25 cellular contexts compared by ENCODE assay signal in the genomic region with DNA sequence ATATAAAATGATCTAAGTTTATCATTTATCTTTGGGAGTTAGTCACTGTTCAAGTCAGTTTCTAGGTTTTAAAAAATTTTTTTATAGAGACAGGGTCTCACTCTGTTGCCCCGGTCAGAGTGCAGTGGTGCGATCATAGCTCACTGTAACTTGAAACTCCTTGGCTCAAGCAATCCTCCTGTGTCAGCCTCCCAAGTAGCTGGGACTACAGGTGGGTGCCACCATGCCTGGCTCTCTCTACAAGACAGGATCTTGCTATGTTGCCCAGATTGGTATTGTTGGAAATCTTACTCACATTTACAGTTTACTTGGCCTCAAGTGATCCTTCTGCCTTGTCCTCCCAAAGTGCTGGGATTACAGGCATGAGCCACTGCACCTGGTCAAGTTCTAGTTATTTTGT.
DNase-seq lines count a peak whose midpoint lies in the region; ATAC-seq, FAIRE-seq and TF ChIP-seq lines count a peak whose summit lies in the region.
"Had no signal": no experiment of that assay in that cellular context is flagged by ENCODE, and none has a peak within 500 bp of the region (broad histone marks: within the 10 kb centered on the region; RNA-seq: fewer than 3 reads in every experiment).

No MANE protein-coding gene starts in this region.

- no peak overlapping the region for H3K4me2 ChIP-seq in K562 (ENCODE audit: insufficient read depth, low read length)

- intact Hi-C loops in K562 (cut with micrococcal nuclease): no loop called here

- no peaks in the 10 kb centered on the region for H3K4me1 ChIP-seq in HEK293 (ENCODE audit: control insufficient read depth, insufficient read depth, low read length)
- H3K4me1 ChIP-seq in K562 (replicated peaks in 1 of 2; ENCODE audit: control insufficient read depth in 2 of 2, insufficient read depth in 2 of 2, low read length in 2 of 2): no peaks in the 10 kb centered on the region
- H3K4me1 ChIP-seq: BE2C had no signal

- H3K9me1 ChIP-seq in K562 (ENCODE audit: control insufficient read depth, insufficient read depth, low read length): no peaks in the 10 kb centered on the region

- H4K20me1 ChIP-seq in K562 (replicated peaks; ENCODE audit: control insufficient read depth, insufficient read depth, low read length): no peaks in the 10 kb centered on the region

- H3K36me3 ChIP-seq in HEK293 (ENCODE audit: control insufficient read depth in 2 of 2, insufficient read depth in 1 of 2, low read length in 2 of 2) (peaks cover 18 to 48% of the 10 kb centered on the region in 2 experiments), K562 (ENCODE audit: control insufficient read depth, insufficient read depth, low read length) (peaks cover 20% of the 10 kb centered on the region; the same call in 2 of the 3 replicates)
- H3K36me3 ChIP-seq: BE2C had no signal

- FAIRE-seq in K562 (lab: Jason Lieb, UNC): no peak
- FAIRE-seq: A204.1, GM12878, GM12892, GM18507 had no signal

- no peak for TF ChIP-seq RAD21 in K562 (CRISPR knock-in tag; conservative IDR thresholded peaks at IDR 0.05 in 1 of 2, IDR thresholded peaks at IDR 0.05 in 1 of 2)

- in situ Hi-C loops in K562 (cut with MboI): no loop called here

- H3K4me3 ChIP-seq in HEK293 (ENCODE audit: low read depth, low read length) (no peak overlapping the region), K562 (no peak overlapping the region)
- H3K4me3 ChIP-seq: BLaER1, GM12878 had no signal

- peak; percentile 5 for DNase-seq in RKO (ENCODE audit: low spot score)
- DNase-seq in K562 (ENCODE audit: extremely low read depth in 1 of 4, low spot score in 3 of 4): no peak
- no peak for DNase-seq in C1 segment of cervical spinal cord (lab: John Stamatoyannopoulos, UW)
- no peak for DNase-seq in NCI-H2227 (lab: John Stamatoyannopoulos, UW; ENCODE audit: unreplicated experiment)
- DNase-seq in retina: no peak
- DNase-seq: 8988T; ACHN; BE2C; CD4-positive, alpha-beta memory T cell; CD8-positive, alpha-beta memory T cell; COR-L47; DMS 273 treated with DMSO at 0.1 percent for 48 hours; DMS153; DMS53; DMS79; DND-41; EL; GDM1 had no signal

- no peak for TF ChIP-seq EP300 in K562 (IDR thresholded peaks at IDR 0.05; ENCODE audit: low read length)

- H3K27ac ChIP-seq in HEK293 (ENCODE audit: extremely low read depth, low read depth, low read length) (no peak overlapping the region), K562 (ENCODE audit: extremely low read depth, low read depth, low read length) (no peak overlapping the region)
- H3K27ac ChIP-seq: BLaER1, C4-2B had no signal

- no peak for ATAC-seq in K562
- ATAC-seq: GM12878 had no signal

- H3K9me3 ChIP-seq in HEK293 (ENCODE audit: control insufficient read depth, insufficient read depth, low read depth, low read length) (no peaks in the 10 kb centered on the region), K562 (replicated peaks; ENCODE audit: control insufficient read depth, insufficient read depth, low read depth, low read length) (no peaks in the 10 kb centered on the region)
- H3K9me3 ChIP-seq: BE2C, BLaER1 had no signal

- BruUV-seq in K562 (replicated peaks; lab: Mats Ljungman, UMichigan): no TSS peak

- WGBS in K562 (ENCODE audit: insufficient coverage, low coverage, missing lambda C conversion rate): 94% methylated on average over 2 of the region's 2 CpGs

- no peaks in the 10 kb centered on the region for H3K27me3 ChIP-seq in K562 (ENCODE audit: control insufficient read depth in 2 of 2, insufficient read depth in 2 of 2, low read length in 2 of 2)
- H3K27me3 ChIP-seq: BE2C, BLaER1 had no signal

- POLR2A ChIA-PET in HEK293 (lab: Yijun Ruan, JAX) (no interaction called here), K562 (lab: Yijun Ruan, JAX) (no interaction called here)

- H3K79me2 ChIP-seq in K562 (ENCODE audit: control insufficient read depth, insufficient read depth, low read length): no peaks in the 10 kb centered on the region

- CTCF ChIA-PET in HEK293 (lab: Yijun Ruan, JAX) (interaction anchor here (1.1 kb wide), 1 partner anchor 14 kb away, joined by 4 read pairs; no protein-coding TSS in a partner anchor), K562 (lab: Yijun Ruan, JAX; ENCODE audit: low intra/inter-chr PET ratio) (no interaction called here)

- H3K9ac ChIP-seq in K562 (ENCODE audit: insufficient read depth in 1 of 2, low read depth in 2 of 2, low read length in 2 of 2): no peak overlapping the region
- H3K9ac ChIP-seq: BLaER1 had no signal

- TF ChIP-seq CTCF in HEK293 (tag by site-specific recombination; IDR thresholded peaks at IDR 0.05): no peak
- TF ChIP-seq CTCF in K562 (IDR thresholded peaks at IDR 0.05 in 2 of 3, conservative IDR thresholded peaks at IDR 0.05 in 1 of 3; ENCODE audit: insufficient read depth in 2 of 3, low read depth in 1 of 3, low read length in 3 of 3): no peak

- H2AFZ ChIP-seq in K562 (ENCODE audit: low read depth, low read length): no peak overlapping the region

- no peak for TF ChIP-seq POLR2A in K562 (conservative IDR thresholded peaks at IDR 0.05)

TF ChIP-seq in HEK293, 187 proteins besides CTCF, POLR2A, EP300 and RAD21:
- TF ChIP-seq ZNF623 (tag by site-specific recombination; IDR thresholded peaks at IDR 0.05) (no peak), ZNF121 (tag by site-specific recombination; IDR thresholded peaks at IDR 0.05) (peak; percentile 83), ZNF394 (tag by site-specific recombination; IDR thresholded peaks at IDR 0.05; ENCODE audit: borderline replicate concordance) (no peak)

TF ChIP-seq in K562, 482 proteins besides CTCF, POLR2A, EP300 and RAD21:
- TF ChIP-seq ZNF121 (CRISPR knock-in tag; conservative IDR thresholded peaks at IDR 0.05) (peak; percentile 78), RBM25 (IDR thresholded peaks at IDR 0.05; ENCODE audit: low read depth, low read length, severe bottlenecking) (peak; percentile 19)
- TF ChIP-seq, protein P1, sequence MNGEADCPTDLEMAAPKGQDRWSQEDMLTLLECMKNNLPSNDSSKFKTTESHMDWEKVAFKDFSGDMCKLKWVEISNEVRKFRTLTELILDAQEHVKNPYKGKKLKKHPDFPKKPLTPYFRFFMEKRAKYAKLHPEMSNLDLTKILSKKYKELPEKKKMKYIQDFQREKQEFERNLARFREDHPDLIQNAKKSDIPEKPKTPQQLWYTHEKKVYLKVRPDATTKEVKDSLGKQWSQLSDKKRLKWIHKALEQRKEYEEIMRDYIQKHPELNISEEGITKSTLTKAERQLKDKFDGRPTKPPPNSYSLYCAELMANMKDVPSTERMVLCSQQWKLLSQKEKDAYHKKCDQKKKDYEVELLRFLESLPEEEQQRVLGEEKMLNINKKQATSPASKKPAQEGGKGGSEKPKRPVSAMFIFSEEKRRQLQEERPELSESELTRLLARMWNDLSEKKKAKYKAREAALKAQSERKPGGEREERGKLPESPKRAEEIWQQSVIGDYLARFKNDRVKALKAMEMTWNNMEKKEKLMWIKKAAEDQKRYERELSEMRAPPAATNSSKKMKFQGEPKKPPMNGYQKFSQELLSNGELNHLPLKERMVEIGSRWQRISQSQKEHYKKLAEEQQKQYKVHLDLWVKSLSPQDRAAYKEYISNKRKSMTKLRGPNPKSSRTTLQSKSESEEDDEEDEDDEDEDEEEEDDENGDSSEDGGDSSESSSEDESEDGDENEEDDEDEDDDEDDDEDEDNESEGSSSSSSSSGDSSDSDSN (IDR thresholded peaks at IDR 0.05; ENCODE audit: borderline replicate concordance in 1 of 2, low read depth in 2 of 2, low read length in 2 of 2): no peak
TF ChIP-seq in K562: peak in this region for 2.
